7 cellular contexts compared by ENCODE assay signal in the genomic region with DNA sequence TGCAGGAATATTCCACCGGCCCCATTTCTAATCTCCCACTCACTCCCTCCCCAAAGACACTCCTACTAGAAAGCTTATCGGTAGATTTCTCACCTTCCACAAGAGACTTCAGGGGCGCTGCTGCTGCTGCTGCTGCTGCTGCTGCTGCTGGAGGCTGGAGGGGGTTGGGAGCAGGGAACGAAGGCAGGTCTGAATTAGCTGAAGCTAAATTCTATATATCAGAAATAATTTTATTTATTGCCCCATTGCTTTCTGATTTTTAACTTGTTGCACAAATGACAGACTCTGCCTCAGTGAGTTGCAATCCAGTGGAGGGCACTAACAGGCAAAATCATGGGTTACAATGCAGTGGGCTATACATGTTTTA. TPM values are rescaled to one million over a fixed set of nuclear protein-coding genes. Genes with fewer than 3 reads are reported as not detected.
DNase-seq lines count a peak whose midpoint lies in the region; ATAC-seq, FAIRE-seq and TF ChIP-seq lines count a peak whose summit lies in the region.

No MANE protein-coding gene starts in this region.

- TF ChIP-seq CTCF in body of pancreas (IDR thresholded peaks at IDR 0.05) = no peak
- no peak for TF ChIP-seq CTCF in kidney (IDR thresholded peaks at IDR 0.05; ENCODE audit: borderline replicate concordance, extremely low read depth, insufficient read depth)

- WGBS in body of pancreas, 2 donors = 0 to 3% methylated on average over 4 of the region's 4 CpGs

- TF ChIP-seq POLR2A in body of pancreas (IDR thresholded peaks at IDR 0.05) = no peak

- peaks cover 15% of the 10 kb centered on the region for H3K4me1 Mint-ChIP-seq in stimulated activated naive CD8-positive, alpha-beta T cell treated with anti-CD3 and anti-CD28 coated beads, Interleukin-15, amount 100 ng/mL, for 72 hours

- no peak for FAIRE-seq in kidney (lab: Jason Lieb, UNC)

- intact Hi-C loops in body of pancreas (cut with DNase I) = no loop called here
- intact Hi-C loops in kidney (cut with DNase I) = no loop called here

- H3K9me3 ChIP-seq in body of pancreas = no peaks in the 10 kb centered on the region
- no peaks in the 10 kb centered on the region for H3K9me3 ChIP-seq in kidney (ENCODE audit: control insufficient read depth in 1 of 2, low read length in 2 of 2)

- peak overlapping the region; percentile 76 to 85 for H3K4me3 Mint-ChIP-seq in stimulated activated naive CD8-positive, alpha-beta T cell treated with anti-CD3 and anti-CD28 coated beads, Interleukin-15, amount 100 ng/mL, for 72 hours

- ATAC-seq in GM18502 (IDR thresholded peaks at IDR 0.05; ENCODE audit: poor library complexity, unreplicated experiment) = peak; percentile 26
- ATAC-seq in HG02798 (IDR thresholded peaks at IDR 0.05; ENCODE audit: poor library complexity, unreplicated experiment) = peak; percentile 14
- peak; percentile 33 for ATAC-seq in body of pancreas
- ATAC-seq in stimulated activated naive CD8-positive, alpha-beta T cell treated with anti-CD3 and anti-CD28 coated beads, Interleukin-15, amount 100 ng/mL, for 72 hours = peak; percentile 29

- H3K4me3 ChIP-seq in body of pancreas = peak overlapping the region; percentile 3 to 16
- H3K4me3 ChIP-seq in kidney (ENCODE audit: low read length in 2 of 2) = peak overlapping the region; percentile 80 to 84

- H3K9me3 Mint-ChIP-seq in stimulated activated naive CD8-positive, alpha-beta T cell treated with anti-CD3 and anti-CD28 coated beads, Interleukin-15, amount 100 ng/mL, for 72 hours = no peaks in the 10 kb centered on the region

- no peaks in the 10 kb centered on the region for H3K27me3 ChIP-seq in body of pancreas

- H3K27ac ChIP-seq in body of pancreas (peak overlapping the region in 3 of 4 donors; percentile 72 to 87 (median 75)), kidney (ENCODE audit: low read depth in 2 of 2, low read length in 2 of 2) (peak overlapping the region in 1 of 2 donors; percentile 3)

- H3K4me1 ChIP-seq in body of pancreas = peaks cover 13% of the 10 kb centered on the region
- H3K4me1 ChIP-seq in kidney (ENCODE audit: control insufficient read depth in 1 of 2, insufficient read depth in 1 of 2, low read depth in 1 of 2, low read length in 2 of 2) = peaks cover 0 to 10% of the 10 kb centered on the region in 2 donors

- DNase-seq in NCI-H345 treated with DMSO at 0.1 percent for 48 hours (lab: John Stamatoyannopoulos, UW; ENCODE audit: unreplicated experiment) (peak; percentile 59), body of pancreas (peak; percentile 13 to 47 (median 19)), kidney (no peak), epidermal melanocyte (ENCODE audit: insufficient read length, low spot score) (no peak)
- DNase-seq in stimulated activated naive CD8-positive, alpha-beta T cell treated with anti-CD3 and anti-CD28 coated beads, Interleukin-15, amount 100 ng/mL, for 72 hours = no peak

- peaks cover 17% of the 10 kb centered on the region for H3K27me3 Mint-ChIP-seq in stimulated activated naive CD8-positive, alpha-beta T cell treated with anti-CD3 and anti-CD28 coated beads, Interleukin-15, amount 100 ng/mL, for 72 hours

- H3K36me3 ChIP-seq in body of pancreas (replicated peaks in 1 of 2; ENCODE audit: insufficient read depth in 1 of 2, low read depth in 2 of 2) = no peaks in the 10 kb centered on the region
- H3K36me3 ChIP-seq in kidney (ENCODE audit: control insufficient read depth in 1 of 2, insufficient read depth in 2 of 2, low read length in 2 of 2) = no peaks in the 10 kb centered on the region

- no peak overlapping the region for H3K27ac Mint-ChIP-seq in stimulated activated naive CD8-positive, alpha-beta T cell treated with anti-CD3 and anti-CD28 coated beads, Interleukin-15, amount 100 ng/mL, for 72 hours

- peak overlapping the region in 1 of 2 donors; percentile 85 for H3K9ac ChIP-seq in kidney (ENCODE audit: low read length in 2 of 2)

RNA-seq across cellular contexts. Expression of gene HLF, which starts 25.8 kb away (rescaled TPM):
- 1 to 10 TPM; 4.2 to 4.9 TPM for total RNA-seq in body of pancreas
- total RNA-seq in kidney = 38.4 TPM
- polyA plus RNA-seq in kidney (ENCODE audit: insufficient read depth, low read depth, low replicate concordance) = 9.1 TPM

Comparison
In these comparisons a context has a peak if more than half of its experiments do, and no peak if none do; other contexts are left out.
1. DNase-seq: peak in NCI-H345 treated with DMSO at 0.1 percent for 48 hours (single experiment) and body of pancreas (4 of 4); none in kidney (single experiment), stimulated activated naive CD8-positive, alpha-beta T cell treated with anti-CD3 and anti-CD28 coated beads, Interleukin-15, amount 100 ng/mL, for 72 hours (0 of 2) and epidermal melanocyte (single experiment).
2. Peak in every context shown above with its lines, with median percentiles within 50 percentile points of each other: ATAC-seq.